Comparison of ENCODE assay signal across 2 cellular contexts in genomic region chr2:20438334-20439192, GRCh38.
TF ChIP-seq lines count a peak whose summit lies in the region.

No MANE protein-coding gene starts in this region.

TF ChIP-seq in IMR-90, 13 proteins besides CTCF, POLR2A, EP300 and RAD21:
- peak; percentile 97 for TF ChIP-seq CEBPB (IDR thresholded peaks at IDR 0.05; ENCODE audit: low read depth, low read length)
- no peak for TF ChIP-seq NFE2L2 (IDR thresholded peaks at IDR 0.05; ENCODE audit: low read depth, low read length)
- TF ChIP-seq BHLHE40 (IDR thresholded peaks at IDR 0.05; ENCODE audit: low read depth, low read length), result 0 out of 2 replicates have a peak, but pooled peaks have one; percentile 26
- TF ChIP-seq RFX5 (IDR thresholded peaks at IDR 0.05; ENCODE audit: low read depth, low read length), result no peak
- TF ChIP-seq ELK1 (IDR thresholded peaks at IDR 0.05; ENCODE audit: borderline replicate concordance, low read depth, low read length), result no peak
- no peak for TF ChIP-seq MXI1 (IDR thresholded peaks at IDR 0.05; ENCODE audit: borderline replicate concordance, low read depth, low read length)
- peak; percentile 91 for TF ChIP-seq FOS (IDR thresholded peaks at IDR 0.05; ENCODE audit: low read depth, low read length)
- TF ChIP-seq MAFK (IDR thresholded peaks at IDR 0.05; ENCODE audit: low read depth, low read length), result no peak
TF ChIP-seq in IMR-90: peak in this region for 3.

TF ChIP-seq in SK-N-SH treated with all-trans-retinoic acid at 6 μM for 48 hours, 23 proteins besides CTCF, POLR2A, EP300 and RAD21:
- TF ChIP-seq PPARA (CRISPR knock-in tag; IDR thresholded peaks at IDR 0.05; ENCODE audit: borderline replicate concordance) (no peak), RARB (CRISPR knock-in tag; IDR thresholded peaks at IDR 0.05) (no peak), ARNTL (CRISPR knock-in tag; IDR thresholded peaks at IDR 0.05; ENCODE audit: borderline replicate concordance, low read depth) (no peak), ZFP30 (CRISPR knock-in tag; IDR thresholded peaks at IDR 0.05) (no peak), POU6F1 (CRISPR knock-in tag; IDR thresholded peaks at IDR 0.05; ENCODE audit: borderline replicate concordance, low read depth) (no peak)
